In the genomic region with DNA sequence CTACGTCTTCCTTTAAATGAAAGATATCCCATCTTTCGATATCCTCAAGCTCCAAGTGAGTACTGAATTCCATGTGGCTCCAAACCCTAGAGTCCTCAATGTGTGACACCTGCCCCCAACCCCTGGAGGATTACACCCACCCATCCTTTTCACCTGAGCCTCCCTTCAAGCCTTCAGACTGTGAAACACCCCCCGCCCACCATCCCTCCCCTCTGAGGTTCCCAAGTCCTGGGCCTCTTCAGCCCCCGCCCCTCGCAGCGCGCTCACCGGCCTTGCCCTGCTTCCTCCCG, we compare ENCODE assay signal across 8 cellular contexts. TPM values are rescaled to one million over a fixed set of nuclear protein-coding genes. Genes with fewer than 3 reads are reported as not detected.
DNase-seq lines count a peak whose midpoint lies in the region; TF ChIP-seq lines count a peak whose summit lies in the region.

No MANE protein-coding gene starts in this region.

- H3K27ac ChIP-seq in OCI-LY1 (ENCODE audit: low read depth, low read length, poor library complexity, severe bottlenecking) (peak overlapping the region; percentile 81), neural progenitor cell (peak overlapping the region; percentile 97)

- peak overlapping the region; percentile 81 for H3K27ac Mint-ChIP-seq in Caco-2 (ENCODE audit: unreplicated experiment)
- peak overlapping the region; percentile 90 for H3K27ac Mint-ChIP-seq in dendritic cell treated with granulocyte-macrophage colony-stimulating factor and Interleukin-4, amounts not matched to agents 40 ng/mL and 50 ng/mL, for 4 days
- H3K27ac Mint-ChIP-seq in neural progenitor cell = peak overlapping the region; percentile 94

- H3F3A ChIP-seq in OCI-LY1 (ENCODE audit: insufficient read depth, low read length) (no peaks in the 10 kb centered on the region), neural progenitor cell (ENCODE audit: low read depth) (peaks cover 52% of the 10 kb centered on the region)

- H3K36me3 Mint-ChIP-seq in Caco-2 (ENCODE audit: insufficient read depth, unreplicated experiment) = peaks cover 61% of the 10 kb centered on the region
- peaks cover 65% of the 10 kb centered on the region for H3K36me3 Mint-ChIP-seq in dendritic cell treated with granulocyte-macrophage colony-stimulating factor and Interleukin-4, amounts not matched to agents 40 ng/mL and 50 ng/mL, for 4 days (ENCODE audit: low read depth)
- peaks cover 15% of the 10 kb centered on the region for H3K36me3 Mint-ChIP-seq in neural progenitor cell

- H3K9me2 ChIP-seq in OCI-LY1 (ENCODE audit: low read depth, low read length) = no peaks in the 10 kb centered on the region

- no peaks in the 10 kb centered on the region for H3K27me3 ChIP-seq in Caco-2 (replicated peaks; ENCODE audit: control insufficient read depth, insufficient read depth, low read length)
- no peaks in the 10 kb centered on the region for H3K27me3 ChIP-seq in OCI-LY1 (ENCODE audit: insufficient read depth, low read length)
- no peaks in the 10 kb centered on the region for H3K27me3 ChIP-seq in neural progenitor cell

- POLR2A ChIA-PET in Caco-2 (lab: Charles Lee) = interaction anchor here (0.5 to 2.1 kb wide), 12 partner anchors 10 to 741 kb away, joined by 3 to 20 read pairs (median 6); a partner anchor contains a TSS

- H3K9me3 ChIP-seq in Caco-2 (no peaks in the 10 kb centered on the region), OCI-LY1 (ENCODE audit: low read length) (no peaks in the 10 kb centered on the region), neural progenitor cell (ENCODE audit: low read depth) (no peaks in the 10 kb centered on the region)

- intact Hi-C loops in Caco-2 (cut with micrococcal nuclease; ENCODE audit: unreplicated experiment) = loop anchor here (1.0 kb wide), 3 partner anchors 11 to 39 kb away; no protein-coding TSS in a partner anchor
- intact Hi-C loops in dendritic cell treated with granulocyte-macrophage colony-stimulating factor and Interleukin-4, amounts not matched to agents 40 ng/mL and 50 ng/mL, for 4 days (cut with micrococcal nuclease) = loop anchor here (5.0 to 10.0 kb wide), 2 partner anchors 36 to 124 kb away; no protein-coding TSS in a partner anchor

- peaks cover 15% of the 10 kb centered on the region for H3K4me1 ChIP-seq in Caco-2
- H3K4me1 ChIP-seq in OCI-LY1 (ENCODE audit: insufficient read depth, low read length, severe bottlenecking) = peaks cover 37% of the 10 kb centered on the region
- H3K4me1 ChIP-seq in neural progenitor cell = peaks cover 38% of the 10 kb centered on the region

- TF ChIP-seq CTCF in Caco-2 (IDR thresholded peaks at IDR 0.05; ENCODE audit: insufficient read depth in 1 of 2, low read depth in 1 of 2, low read length in 1 of 2, severe bottlenecking in 1 of 2, unreplicated experiment in 1 of 2) = no peak
- no peak for TF ChIP-seq CTCF in OCI-LY1 (IDR thresholded peaks at IDR 0.05; ENCODE audit: low read length)
- TF ChIP-seq CTCF in neural progenitor cell (IDR thresholded peaks at IDR 0.05) = no peak

- H3K9ac ChIP-seq in OCI-LY1 (ENCODE audit: low read length) = peak overlapping the region; percentile 99
- peak overlapping the region; percentile 86 for H3K9ac ChIP-seq in neural progenitor cell

- H3K4me2 ChIP-seq in OCI-LY1 (ENCODE audit: low read length) (peak overlapping the region; percentile 71), neural progenitor cell (peak overlapping the region; percentile 96)

- H3K4me3 Mint-ChIP-seq in Caco-2 (ENCODE audit: unreplicated experiment) = peak overlapping the region; percentile 88
- H3K4me3 Mint-ChIP-seq in dendritic cell treated with granulocyte-macrophage colony-stimulating factor and Interleukin-4, amounts not matched to agents 40 ng/mL and 50 ng/mL, for 4 days = peak overlapping the region; percentile 87
- H3K4me3 Mint-ChIP-seq in neural progenitor cell = peak overlapping the region; percentile 99

- H3K27me3 Mint-ChIP-seq in Caco-2 (ENCODE audit: insufficient read depth, unreplicated experiment) (no peaks in the 10 kb centered on the region), neural progenitor cell (ENCODE audit: insufficient read depth, low read depth) (peaks cover 15% of the 10 kb centered on the region)
- H3K27me3 Mint-ChIP-seq in dendritic cell treated with granulocyte-macrophage colony-stimulating factor and Interleukin-4, amounts not matched to agents 40 ng/mL and 50 ng/mL, for 4 days = no peaks in the 10 kb centered on the region

- H2AFZ ChIP-seq in OCI-LY1 (ENCODE audit: low read length) (no peak overlapping the region), neural progenitor cell (replicated peaks) (no peak overlapping the region)

- H3K79me2 ChIP-seq in OCI-LY1 (ENCODE audit: insufficient read depth, low read length) (peaks cover 5% of the 10 kb centered on the region; the same call in 1 of the 2 replicates), neural progenitor cell (ENCODE audit: low read depth) (peaks cover 46% of the 10 kb centered on the region)

- H4K20me1 ChIP-seq in OCI-LY1 (ENCODE audit: insufficient read depth, low read length) (no peaks in the 10 kb centered on the region), neural progenitor cell (ENCODE audit: low read depth) (peaks cover 10% of the 10 kb centered on the region)

- H3K4me1 Mint-ChIP-seq in Caco-2 (ENCODE audit: low read depth, unreplicated experiment) (peaks cover 21% of the 10 kb centered on the region), neural progenitor cell (peaks cover 50% of the 10 kb centered on the region)
- H3K4me1 Mint-ChIP-seq in dendritic cell treated with granulocyte-macrophage colony-stimulating factor and Interleukin-4, amounts not matched to agents 40 ng/mL and 50 ng/mL, for 4 days (ENCODE audit: low read depth) = peaks cover 66% of the 10 kb centered on the region

- CTCF ChIA-PET in Caco-2 (lab: Charles Lee) = interaction anchor here (0.6 to 1.6 kb wide), 11 partner anchors 8 to 124 kb away, joined by 3 to 17 read pairs (median 6); a partner anchor contains a TSS

- H3K9me3 Mint-ChIP-seq in Caco-2 (ENCODE audit: unreplicated experiment) = no peaks in the 10 kb centered on the region
- H3K9me3 Mint-ChIP-seq in dendritic cell treated with granulocyte-macrophage colony-stimulating factor and Interleukin-4, amounts not matched to agents 40 ng/mL and 50 ng/mL, for 4 days = no peaks in the 10 kb centered on the region
- no peaks in the 10 kb centered on the region for H3K9me3 Mint-ChIP-seq in neural progenitor cell

- DNase-seq in Caco-2 = peak in 1 of 2 experiments; percentile 87
- DNase-seq in neural progenitor cell (ENCODE audit: low spot score) = no peak
- no peak for DNase-seq in NCI-H1092 treated with DMSO at 0.1 percent for 48 hours (lab: John Stamatoyannopoulos, UW)
- DNase-seq in dermis blood vessel endothelial cell = no peak
- no peak for DNase-seq in T1000 (lab: John Stamatoyannopoulos, UW)
- no peak for DNase-seq in SW 1271 (lab: John Stamatoyannopoulos, UW)

- H3K36me3 ChIP-seq in Caco-2 (ENCODE audit: control insufficient read depth, insufficient read depth, low read length) (peaks cover 4% of the 10 kb centered on the region), OCI-LY1 (ENCODE audit: insufficient read depth, low read length) (peaks cover 39% of the 10 kb centered on the region), neural progenitor cell (no peaks in the 10 kb centered on the region)

- H3K4me3 ChIP-seq in Caco-2 (ENCODE audit: low read depth, low read length) (peak overlapping the region; percentile 95), OCI-LY1 (ENCODE audit: low read depth, low read length, poor library complexity, severe bottlenecking) (peak overlapping the region; percentile 75), neural progenitor cell (peak overlapping the region; percentile 86)

- BruUV-seq in Caco-2 (replicated peaks; lab: Mats Ljungman, UMichigan) = no TSS peak

RNA-seq across cellular contexts. Expression of a gene that starts 0.4 kb away (rescaled TPM):
- total RNA-seq in Caco-2 (2022) = 34.1 and 34.9 TPM in 2 replicates
- 32.1 and 48.1 TPM in 2 replicates for total RNA-seq in neural progenitor cell (ENCODE audit: low replicate concordance)
- total RNA-seq in dermis blood vessel endothelial cell = 7.1 and 10.0 TPM in 2 replicates

RNA-seq across cellular contexts. Expression of a gene that starts 5.3 kb away (rescaled TPM):
- total RNA-seq in Caco-2 (2022) = 24.0 and 24.6 TPM in 2 replicates
- 21.4 and 64.0 TPM in 2 replicates for total RNA-seq in neural progenitor cell (ENCODE audit: low replicate concordance)
- 110 and 126 TPM in 2 replicates for total RNA-seq in dermis blood vessel endothelial cell

RNA-seq across cellular contexts. Expression of a gene that starts 9.4 kb away (rescaled TPM):
- total RNA-seq in Caco-2 (2022) (58.0 and 59.6 TPM in 2 replicates), neural progenitor cell (ENCODE audit: low replicate concordance) (69.0 and 86.5 TPM in 2 replicates), dermis blood vessel endothelial cell (337 and 534 TPM in 2 replicates)

RNA-seq across cellular contexts. Expression of a gene that starts 13.3 kb away (rescaled TPM):
- total RNA-seq in Caco-2 (2022) (243 and 259 TPM in 2 replicates), neural progenitor cell (ENCODE audit: low replicate concordance) (210 and 297 TPM in 2 replicates), dermis blood vessel endothelial cell (49.0 and 89.3 TPM in 2 replicates)

RNA-seq across cellular contexts. Expression of a gene that starts 22.0 kb away (rescaled TPM):
- 51.3 and 61.5 TPM in 2 replicates for total RNA-seq in Caco-2 (2022)
- 19.3 and 47.4 TPM in 2 replicates for total RNA-seq in neural progenitor cell (ENCODE audit: low replicate concordance)
- 17.8 and 27.1 TPM in 2 replicates for total RNA-seq in dermis blood vessel endothelial cell
